In the genomic region with DNA sequence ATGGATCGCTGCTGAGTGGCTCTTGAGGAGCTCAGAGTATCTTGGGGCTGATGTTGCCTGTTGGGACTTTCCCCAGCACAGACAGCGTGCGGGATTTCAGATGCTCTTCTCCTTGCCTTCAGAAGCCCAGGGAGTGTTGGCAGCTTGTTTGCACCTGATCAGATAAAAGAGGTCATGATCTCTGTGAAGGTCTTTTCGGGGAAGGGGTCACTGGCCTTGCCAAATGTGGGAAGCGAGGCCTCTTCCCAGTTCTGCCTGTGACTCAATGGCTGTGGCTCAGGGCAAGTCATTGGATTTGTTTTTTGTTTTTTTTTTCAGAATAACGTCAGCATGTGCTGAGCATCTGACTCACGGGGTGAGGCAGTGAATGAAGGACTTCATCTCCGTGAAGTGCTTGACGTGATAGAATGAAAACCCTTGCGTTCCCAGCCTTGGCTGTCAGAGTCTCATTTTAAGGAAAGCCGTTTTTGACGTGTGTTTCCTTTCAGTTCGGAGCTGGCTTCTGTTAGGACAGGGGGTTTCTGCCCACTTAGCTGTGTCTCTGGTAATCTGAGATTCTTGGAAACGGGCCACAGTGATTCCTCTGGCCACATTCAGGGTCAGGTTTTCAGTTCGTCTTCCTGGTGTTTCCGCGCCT, we compare ENCODE assay signal across 9 cellular contexts. TPM values are rescaled to one million over a fixed set of nuclear protein-coding genes. Genes with fewer than 3 reads are reported as not detected.
DNase-seq lines count a peak whose midpoint lies in the region; TF ChIP-seq lines count a peak whose summit lies in the region.
"Had no signal": no experiment of that assay in that cellular context is flagged by ENCODE, and none has a peak within 500 bp of the region (broad histone marks: within the 10 kb centered on the region; RNA-seq: fewer than 3 reads in every experiment).

No MANE protein-coding gene starts in this region.

- TF ChIP-seq CTCF in brain microvascular endothelial cell (IDR thresholded peaks at IDR 0.05; ENCODE audit: low read depth, low read length, missing control alignments) = no peak
- no peak for TF ChIP-seq CTCF in kidney epithelial cell (IDR thresholded peaks at IDR 0.05; ENCODE audit: insufficient read depth, low read length, poor library complexity, severe bottlenecking)
- TF ChIP-seq CTCF in thyroid gland (IDR thresholded peaks at IDR 0.05) = no peak

- intact Hi-C loops in thyroid gland (cut with DNase I) = no loop called here

- H3K4me3 ChIP-seq in brain microvascular endothelial cell (ENCODE audit: low read depth, low read length) = peak overlapping the region; percentile 34
- no peak overlapping the region for H3K4me3 ChIP-seq in kidney epithelial cell (ENCODE audit: low read depth, low read length)
- H3K4me3 ChIP-seq in thyroid gland (replicated peaks in 1 of 3) = no peak overlapping the region

- H3K9me3 ChIP-seq in thyroid gland = no peaks in the 10 kb centered on the region

- peaks cover 11 to 29% of the 10 kb centered on the region in 2 donors for H3K4me1 ChIP-seq in thyroid gland

- H3K36me3 ChIP-seq in brain microvascular endothelial cell (replicated peaks) = no peaks in the 10 kb centered on the region
- no peaks in the 10 kb centered on the region for H3K36me3 ChIP-seq in kidney epithelial cell (ENCODE audit: control insufficient read depth, insufficient read depth, low read length)
- H3K36me3 ChIP-seq in thyroid gland = no peaks in the 10 kb centered on the region

- DNase-seq in DMS53 (lab: John Stamatoyannopoulos, UW) (peak; percentile 41), DMS53 treated with DMSO at 0.1 percent for 48 hours (lab: John Stamatoyannopoulos, UW; ENCODE audit: unreplicated experiment) (no peak), brain microvascular endothelial cell (peak; percentile 95), kidney epithelial cell (ENCODE audit: low read depth) (peak; percentile 84), thyroid gland (peak; percentile 49 to 52), SW 1271 (lab: John Stamatoyannopoulos, UW) (no peak), NCI-H2081 (lab: John Stamatoyannopoulos, UW) (no peak), iPS-NIHi11 (ENCODE audit: low spot score) (no peak)

- in situ Hi-C loops in brain microvascular endothelial cell (cut with HindIII; ENCODE audit: low pct_ligation_motif_present, low sequenced_read_pairs) = no loop called here

- no peaks in the 10 kb centered on the region for H3K27me3 ChIP-seq in brain microvascular endothelial cell (replicated peaks)
- no peaks in the 10 kb centered on the region for H3K27me3 ChIP-seq in kidney epithelial cell (ENCODE audit: control insufficient read depth, insufficient read depth, low read length)
- H3K27me3 ChIP-seq in thyroid gland = no peaks in the 10 kb centered on the region

- 66 to 73% methylated on average over 15 to 17 of the region's 17 CpGs for WGBS in thyroid gland, 2 donors

- no peak for TF ChIP-seq POLR2A in thyroid gland (IDR thresholded peaks at IDR 0.05)

- H3K27ac ChIP-seq in brain microvascular endothelial cell (peak overlapping the region; percentile 95), thyroid gland (peak overlapping the region in 2 of 3 donors; percentile 69 to 82)
- H3K27ac ChIP-seq: 22Rv1 had no signal

RNA-seq across cellular contexts. Expression of a gene that starts 46.7 kb away (rescaled TPM):
- total RNA-seq in kidney epithelial cell = 57.0 and 60.7 TPM in 2 replicates
- total RNA-seq in thyroid gland = 10 to 100 TPM; 26.2 to 48.9 (median 42.3) TPM

Comparison
In these comparisons a context has a peak if more than half of its experiments do, and no peak if none do; other contexts are left out.
1. DNase-seq: peak in DMS53 (single experiment), brain microvascular endothelial cell (single experiment), kidney epithelial cell (single experiment) and thyroid gland (2 of 2); none in DMS53 treated with DMSO at 0.1 percent for 48 hours (single experiment), SW 1271 (0 of 2), NCI-H2081 (0 of 2) and iPS-NIHi11 (single experiment).